22 cellular contexts compared by ENCODE assay signal in the genomic region with DNA sequence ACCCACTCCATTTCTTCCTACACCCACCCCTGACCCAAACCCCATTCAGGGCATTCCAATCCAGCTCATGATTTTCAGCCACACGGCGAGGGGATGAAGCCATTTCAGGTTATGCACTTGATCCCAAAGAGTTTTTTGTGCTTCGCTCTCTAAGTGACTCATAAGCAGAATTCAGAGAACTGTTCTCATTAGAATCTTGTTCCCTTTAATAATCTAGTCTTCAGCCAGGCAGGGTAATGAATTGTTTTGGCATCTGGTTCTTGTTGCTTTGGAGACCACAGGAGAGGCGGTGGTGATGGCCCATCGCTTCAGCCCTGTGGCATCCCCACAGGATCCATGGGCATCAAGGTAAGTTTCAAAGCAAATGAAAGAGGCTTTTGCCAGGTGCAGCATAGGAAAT. TPM values are rescaled to one million over a fixed set of nuclear protein-coding genes. Genes with fewer than 3 reads are reported as not detected.
DNase-seq lines count a peak whose midpoint lies in the region; ATAC-seq and TF ChIP-seq lines count a peak whose summit lies in the region.
"Had no signal": no experiment of that assay in that cellular context is flagged by ENCODE, and none has a peak within 500 bp of the region (broad histone marks: within the 10 kb centered on the region; RNA-seq: fewer than 3 reads in every experiment).

No MANE protein-coding gene starts in this region.

- H3K9me3 Mint-ChIP-seq in activated T-cell treated with anti-CD3 and anti-CD28 coated beads, Interleukin-2, amount 50 U/mL, for 72 hours, result no peaks in the 10 kb centered on the region
- H3K9me3 Mint-ChIP-seq in activated CD4-positive, alpha-beta memory T cell treated with anti-CD3 and anti-CD28 coated beads, Interleukin-2, amount 10 ng/mL, durations not matched to agents 7 days and 5 days, result no peaks in the 10 kb centered on the region
- no peaks in the 10 kb centered on the region for H3K9me3 Mint-ChIP-seq in stimulated activated effector memory CD8-positive, alpha-beta T cell treated with anti-CD3 and anti-CD28 coated beads, Interleukin-12 subunit alpha, Interleukin-12 subunit beta, amount 100 ng/mL, for 72 hours
- H3K9me3 Mint-ChIP-seq: stimulated activated memory B cell treated with anti-CD40 and anti-IgM and Interleukin-4, amounts not matched to agents 10 μg/mL and 1 μg/mL and 100 μg/mL, for 72 hours; T-helper 1 cell treated with Interleukin-12 subunit alpha and Interleukin-12 subunit beta and Interleukin-4 antibody, amounts not matched to agents 30 μg/mL and 1 μg/mL, for 36 hours had no signal

- POLR2A ChIA-PET in activated CD4-positive, alpha-beta memory T cell treated with anti-CD3 and anti-CD28 coated beads, Interleukin-2, amount 10 ng/mL, durations not matched to agents 7 days and 5 days (lab: Charles Lee), result no interaction called here

- intact Hi-C loops in esophagus squamous epithelium (cut with DNase I), result no loop called here
- intact Hi-C loops in transverse colon (cut with DNase I; ENCODE audit: low total_unique reads), result no loop called here

- H3K9me3 ChIP-seq in esophagus squamous epithelium (no peaks in the 10 kb centered on the region), transverse colon (no peaks in the 10 kb centered on the region)
- H3K9me3 ChIP-seq: colonic mucosa, heart right ventricle, uterus had no signal

- H3K27me3 Mint-ChIP-seq in activated T-cell treated with anti-CD3 and anti-CD28 coated beads, Interleukin-2, amount 50 U/mL, for 72 hours (ENCODE audit: low read depth), result peaks cover 6% of the 10 kb centered on the region
- no peaks in the 10 kb centered on the region for H3K27me3 Mint-ChIP-seq in activated CD4-positive, alpha-beta memory T cell treated with anti-CD3 and anti-CD28 coated beads, Interleukin-2, amount 10 ng/mL, durations not matched to agents 7 days and 5 days

- no peak for TF ChIP-seq CTCF in esophagus squamous epithelium (IDR thresholded peaks at IDR 0.05)
- TF ChIP-seq CTCF in transverse colon (IDR thresholded peaks at IDR 0.05), result no peak

- no peaks in the 10 kb centered on the region for H3K36me3 ChIP-seq in esophagus squamous epithelium
- no peaks in the 10 kb centered on the region for H3K36me3 ChIP-seq in transverse colon
- H3K36me3 ChIP-seq: colonic mucosa, heart right ventricle, uterus had no signal

- no peak for ATAC-seq in activated T-cell treated with anti-CD3 and anti-CD28 coated beads, Interleukin-2, amount 50 U/mL, for 72 hours (replicated peaks in 1 of 2)
- no peak for ATAC-seq in stimulated activated effector memory CD8-positive, alpha-beta T cell treated with anti-CD3 and anti-CD28 coated beads, Interleukin-12 subunit alpha, Interleukin-12 subunit beta, amount 100 ng/mL, for 72 hours
- no peak for ATAC-seq in HG02678 (IDR thresholded peaks at IDR 0.05; ENCODE audit: unreplicated experiment)
- ATAC-seq in HG03439 (IDR thresholded peaks at IDR 0.05; ENCODE audit: unreplicated experiment), result no peak
- ATAC-seq: activated CD4-positive, CD25-positive, alpha-beta regulatory T cell treated with anti-CD3 and anti-CD28 coated beads, Interleukin-2, amount 50 U/mL, for 24 hours; heart right ventricle; stimulated activated memory B cell treated with anti-CD40 and anti-IgM and Interleukin-4, amounts not matched to agents 10 μg/mL and 1 μg/mL and 100 μg/mL, for 72 hours had no signal

- TF ChIP-seq POLR2A in esophagus squamous epithelium (IDR thresholded peaks at IDR 0.05) (no peak), transverse colon (IDR thresholded peaks at IDR 0.05) (no peak)

- in situ Hi-C loops in transverse colon (cut with MboI; ENCODE audit: low pct_ligation_motif_present in 1 of 4, low pct_unique_long_range_greater_than_20kb in 1 of 4, low sequenced_read_pairs in 3 of 4), result no loop called here

- peak overlapping the region; percentile 21 to 51 for H3K4me3 Mint-ChIP-seq in activated T-cell treated with anti-CD3 and anti-CD28 coated beads, Interleukin-2, amount 50 U/mL, for 72 hours
- no peak overlapping the region for H3K4me3 Mint-ChIP-seq in activated CD4-positive, alpha-beta memory T cell treated with anti-CD3 and anti-CD28 coated beads, Interleukin-2, amount 10 ng/mL, durations not matched to agents 7 days and 5 days
- peak overlapping the region; percentile 53 for H3K4me3 Mint-ChIP-seq in stimulated activated effector memory CD8-positive, alpha-beta T cell treated with anti-CD3 and anti-CD28 coated beads, Interleukin-12 subunit alpha, Interleukin-12 subunit beta, amount 100 ng/mL, for 72 hours
- H3K4me3 Mint-ChIP-seq: stimulated activated memory B cell treated with anti-CD40 and anti-IgM and Interleukin-4, amounts not matched to agents 10 μg/mL and 1 μg/mL and 100 μg/mL, for 72 hours; T-helper 1 cell treated with Interleukin-12 subunit alpha and Interleukin-12 subunit beta and Interleukin-4 antibody, amounts not matched to agents 30 μg/mL and 1 μg/mL, for 36 hours had no signal

- H3K27ac ChIP-seq in esophagus squamous epithelium, result peak overlapping the region; percentile 5 to 85 (median 46)
- no peak overlapping the region for H3K27ac ChIP-seq in transverse colon
- H3K27ac ChIP-seq: colonic mucosa, heart right ventricle had no signal

- H3K27me3 ChIP-seq in esophagus squamous epithelium (no peaks in the 10 kb centered on the region), transverse colon (no peaks in the 10 kb centered on the region)
- H3K27me3 ChIP-seq: uterus had no signal

- H3K4me1 Mint-ChIP-seq in activated T-cell treated with anti-CD3 and anti-CD28 coated beads, Interleukin-2, amount 50 U/mL, for 72 hours (ENCODE audit: low read depth), result peaks cover 41% of the 10 kb centered on the region
- peaks cover 39% of the 10 kb centered on the region for H3K4me1 Mint-ChIP-seq in activated CD4-positive, alpha-beta memory T cell treated with anti-CD3 and anti-CD28 coated beads, Interleukin-2, amount 10 ng/mL, durations not matched to agents 7 days and 5 days
- H3K4me1 Mint-ChIP-seq in stimulated activated effector memory CD8-positive, alpha-beta T cell treated with anti-CD3 and anti-CD28 coated beads, Interleukin-12 subunit alpha, Interleukin-12 subunit beta, amount 100 ng/mL, for 72 hours, result peaks cover 28% of the 10 kb centered on the region
- H3K4me1 Mint-ChIP-seq: stimulated activated memory B cell treated with anti-CD40 and anti-IgM and Interleukin-4, amounts not matched to agents 10 μg/mL and 1 μg/mL and 100 μg/mL, for 72 hours had no signal

- peaks cover 28 to 52% (median 33%) of the 10 kb centered on the region in 3 donors for H3K4me1 ChIP-seq in esophagus squamous epithelium
- no peaks in the 10 kb centered on the region for H3K4me1 ChIP-seq in transverse colon
- H3K4me1 ChIP-seq: colonic mucosa, uterus had no signal

- no peak for DNase-seq in activated T-cell treated with anti-CD3 and anti-CD28 coated beads, Interleukin-2, amount 50 U/mL, for 72 hours
- DNase-seq in activated T-cell treated with anti-CD3 and anti-CD28 coated beads, Interleukin-2, amount 50 U/mL, for 1 hour, result no peak
- DNase-seq in activated CD4-positive, alpha-beta memory T cell treated with anti-CD3 and anti-CD28 coated beads, Interleukin-2, amount 10 ng/mL, durations not matched to agents 7 days and 5 days, result no peak
- DNase-seq in esophagus squamous epithelium (lab: John Stamatoyannopoulos, UW), result no peak
- DNase-seq in stimulated activated effector memory CD8-positive, alpha-beta T cell treated with anti-CD3 and anti-CD28 coated beads, Interleukin-12 subunit alpha, Interleukin-12 subunit beta, amount 100 ng/mL, for 72 hours (ENCODE audit: low spot score in 2 of 2), result no peak
- DNase-seq in transverse colon, result no peak
- DNase-seq: ACHN, activated T-cell treated with anti-CD3 and anti-CD28 coated beads for 4 hours, colonic mucosa, heart right ventricle, kidney, NCI-H1092, NCI-H774, uterus had no signal

- CTCF ChIA-PET in activated CD4-positive, alpha-beta memory T cell treated with anti-CD3 and anti-CD28 coated beads, Interleukin-2, amount 10 ng/mL, durations not matched to agents 7 days and 5 days (lab: Charles Lee), result no interaction called here

- WGBS in esophagus squamous epithelium, 2 donors, result 39 to 42% methylated on average over 5 of the region's 5 CpGs
- 91 to 92% methylated on average over 5 of the region's 5 CpGs for WGBS in transverse colon (ENCODE audit: low coverage in 1 of 2), 2 donors

- H3K36me3 Mint-ChIP-seq in activated T-cell treated with anti-CD3 and anti-CD28 coated beads, Interleukin-2, amount 50 U/mL, for 72 hours (ENCODE audit: insufficient read depth in 2 of 2), result no peaks in the 10 kb centered on the region
- H3K36me3 Mint-ChIP-seq in activated CD4-positive, alpha-beta memory T cell treated with anti-CD3 and anti-CD28 coated beads, Interleukin-2, amount 10 ng/mL, durations not matched to agents 7 days and 5 days (ENCODE audit: low read depth), result no peaks in the 10 kb centered on the region
- no peaks in the 10 kb centered on the region for H3K36me3 Mint-ChIP-seq in stimulated activated effector memory CD8-positive, alpha-beta T cell treated with anti-CD3 and anti-CD28 coated beads, Interleukin-12 subunit alpha, Interleukin-12 subunit beta, amount 100 ng/mL, for 72 hours
- H3K36me3 Mint-ChIP-seq: stimulated activated memory B cell treated with anti-CD40 and anti-IgM and Interleukin-4, amounts not matched to agents 10 μg/mL and 1 μg/mL and 100 μg/mL, for 72 hours had no signal

- TF ChIP-seq EP300 in transverse colon (IDR thresholded peaks at IDR 0.05; ENCODE audit: low read depth), result no peak

- H3K27ac Mint-ChIP-seq in activated T-cell treated with anti-CD3 and anti-CD28 coated beads, Interleukin-2, amount 50 U/mL, for 72 hours, result no peak overlapping the region
- peak overlapping the region; percentile 71 for H3K27ac Mint-ChIP-seq in activated CD4-positive, alpha-beta memory T cell treated with anti-CD3 and anti-CD28 coated beads, Interleukin-2, amount 10 ng/mL, durations not matched to agents 7 days and 5 days
- H3K27ac Mint-ChIP-seq in stimulated activated effector memory CD8-positive, alpha-beta T cell treated with anti-CD3 and anti-CD28 coated beads, Interleukin-12 subunit alpha, Interleukin-12 subunit beta, amount 100 ng/mL, for 72 hours, result peak overlapping the region; percentile 80
- H3K27ac Mint-ChIP-seq: stimulated activated memory B cell treated with anti-CD40 and anti-IgM and Interleukin-4, amounts not matched to agents 10 μg/mL and 1 μg/mL and 100 μg/mL, for 72 hours; T-helper 1 cell treated with Interleukin-12 subunit alpha and Interleukin-12 subunit beta and Interleukin-4 antibody, amounts not matched to agents 30 μg/mL and 1 μg/mL, for 36 hours had no signal

- no peak overlapping the region for H3K4me3 ChIP-seq in esophagus squamous epithelium
- H3K4me3 ChIP-seq in transverse colon, result no peak overlapping the region
- H3K4me3 ChIP-seq: colonic mucosa, heart right ventricle, uterus had no signal

RNA-seq across cellular contexts. Expression of a gene that starts 4.8 kb away (rescaled TPM):
- not detected for total RNA-seq in activated T-cell treated with anti-CD3 and anti-CD28 coated beads, Interleukin-2, amount 50 U/mL, for 72 hours
- not detected for total RNA-seq in activated CD4-positive, alpha-beta memory T cell treated with anti-CD3 and anti-CD28 coated beads, Interleukin-2, amount 10 ng/mL, durations not matched to agents 7 days and 5 days
- total RNA-seq in esophagus squamous epithelium (1 to 10 TPM in 2 of 4 donors, under 1 TPM in 1, not detected in 1; 0.79 to 2.5 (median 1.5) TPM), transverse colon (not detected)
- total RNA-seq: colonic mucosa, heart right ventricle, kidney, mucosa of gallbladder, omental fat pad, uterus had no signal

RNA-seq across cellular contexts. Expression of a gene that starts 20.1 kb away (rescaled TPM):
- total RNA-seq in activated T-cell treated with anti-CD3 and anti-CD28 coated beads, Interleukin-2, amount 50 U/mL, for 72 hours, result not detected
- not detected for total RNA-seq in activated CD4-positive, alpha-beta memory T cell treated with anti-CD3 and anti-CD28 coated beads, Interleukin-2, amount 10 ng/mL, durations not matched to agents 7 days and 5 days
- 1 to 10 TPM in 1 of 4 donors, under 1 TPM in 3; 0.40 to 1.1 (median 0.64) TPM for total RNA-seq in esophagus squamous epithelium
- not detected for total RNA-seq in transverse colon
- total RNA-seq: colonic mucosa, heart right ventricle, kidney, mucosa of gallbladder, omental fat pad, skeletal muscle tissue had no signal

RNA-seq across cellular contexts. Expression of a gene that starts 22.2 kb away (rescaled TPM):
- not detected for total RNA-seq in activated T-cell treated with anti-CD3 and anti-CD28 coated beads, Interleukin-2, amount 50 U/mL, for 72 hours
- total RNA-seq in activated CD4-positive, alpha-beta memory T cell treated with anti-CD3 and anti-CD28 coated beads, Interleukin-2, amount 10 ng/mL, durations not matched to agents 7 days and 5 days, result not detected
- not detected for total RNA-seq in esophagus squamous epithelium
- not detected for total RNA-seq in transverse colon
- total RNA-seq: colonic mucosa, heart right ventricle, kidney, mucosa of gallbladder, omental fat pad, skeletal muscle tissue, uterus had no signal

RNA-seq across cellular contexts. Expression of a gene that starts 32.5 kb away (rescaled TPM):
- total RNA-seq in activated T-cell treated with anti-CD3 and anti-CD28 coated beads, Interleukin-2, amount 50 U/mL, for 72 hours, result not detected
- not detected for total RNA-seq in activated CD4-positive, alpha-beta memory T cell treated with anti-CD3 and anti-CD28 coated beads, Interleukin-2, amount 10 ng/mL, durations not matched to agents 7 days and 5 days
- total RNA-seq in esophagus squamous epithelium, result under 1 TPM in 2 of 4 donors, not detected in 2; 0.32 to 0.57 TPM
- total RNA-seq in transverse colon, result not detected
- total RNA-seq: colonic mucosa, heart right ventricle, kidney, mucosa of gallbladder, omental fat pad, skeletal muscle tissue, uterus had no signal

RNA-seq across cellular contexts. Expression of a gene that starts 38.6 kb away (rescaled TPM):
- total RNA-seq in activated T-cell treated with anti-CD3 and anti-CD28 coated beads, Interleukin-2, amount 50 U/mL, for 72 hours, result not detected
- total RNA-seq in activated CD4-positive, alpha-beta memory T cell treated with anti-CD3 and anti-CD28 coated beads, Interleukin-2, amount 10 ng/mL, durations not matched to agents 7 days and 5 days, result not detected
- total RNA-seq in esophagus squamous epithelium (under 1 TPM in 1 of 4 donors, not detected in 3; 0.18 TPM), transverse colon (not detected)
- total RNA-seq: colonic mucosa, heart right ventricle, kidney, mucosa of gallbladder, omental fat pad, skeletal muscle tissue, uterus had no signal

Comparison
In these comparisons a context has a peak if more than half of its experiments do, and no peak if none do; other contexts are left out.
1. H3K27ac ChIP-seq: peak in esophagus squamous epithelium (4 of 4); none in transverse colon (0 of 4).